8 cellular contexts compared by ENCODE assay signal in the genomic region with DNA sequence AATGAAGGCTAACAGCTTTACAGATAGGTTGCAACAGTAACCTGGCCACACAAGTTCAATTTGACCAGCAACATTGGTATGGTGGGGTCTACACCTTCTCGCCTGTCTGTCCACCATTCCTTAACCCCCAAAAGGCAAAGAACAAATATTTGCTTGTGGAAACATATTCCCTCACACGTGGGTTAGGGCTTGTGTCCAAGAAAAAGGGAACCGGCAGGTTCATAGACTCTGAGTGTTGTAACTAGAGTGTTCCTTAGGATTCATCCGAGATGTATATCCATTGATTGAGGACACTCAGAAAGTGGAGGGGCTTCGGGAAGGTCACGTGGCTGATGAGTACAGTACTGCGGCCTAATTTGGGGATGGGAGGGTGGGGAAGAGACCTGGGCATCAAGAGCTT. TPM values are rescaled to one million over a fixed set of nuclear protein-coding genes. Genes with fewer than 3 reads are reported as not detected.
DNase-seq lines count a peak whose midpoint lies in the region; ATAC-seq and TF ChIP-seq lines count a peak whose summit lies in the region.

No MANE protein-coding gene starts in this region.

- no peak overlapping the region; the same call in 1 of the 2 replicates for H2AFZ ChIP-seq in SK-N-SH (ENCODE audit: low read depth)

- no peak for TF ChIP-seq CTCF in SK-N-SH (IDR thresholded peaks at IDR 0.05)

- H3K36me3 ChIP-seq in SK-N-SH (replicated peaks in 1 of 2; ENCODE audit: control insufficient read depth in 1 of 2, insufficient read depth in 2 of 2, low read length in 1 of 2), result no peaks in the 10 kb centered on the region

- WGBS in SK-N-SH (ENCODE audit: low lambda C conversion rate), result 58% methylated on average over 7 of the region's 7 CpGs

- TF ChIP-seq EP300 in SK-N-SH (IDR thresholded peaks at IDR 0.05; ENCODE audit: borderline replicate concordance in 1 of 2, low read depth in 1 of 2, low read length in 1 of 2), result no peak

- H3K9me2 ChIP-seq in SK-N-SH, result no peaks in the 10 kb centered on the region

- H4K20me1 ChIP-seq in SK-N-SH (ENCODE audit: insufficient read depth), result no peaks in the 10 kb centered on the region

- no peaks in the 10 kb centered on the region for H3K79me2 ChIP-seq in SK-N-SH (ENCODE audit: insufficient read depth)

- peak overlapping the region; percentile 99 to 100 for H3K27ac ChIP-seq in SK-N-SH (ENCODE audit: low read depth in 2 of 2, low read length in 1 of 2)
- peak overlapping the region; percentile 95 for H3K27ac ChIP-seq in layer of hippocampus (ENCODE audit: low read depth, low read length)

- ATAC-seq in SK-N-SH treated with all-trans-retinoic acid at 6 μM for 48 hours, result no peak
- ATAC-seq in GM19328 (IDR thresholded peaks at IDR 0.05; ENCODE audit: unreplicated experiment), result no peak

- no peaks in the 10 kb centered on the region for H3K9me3 ChIP-seq in SK-N-SH

- H3F3A ChIP-seq in SK-N-SH (replicated peaks; ENCODE audit: insufficient read depth), result peaks cover 36% of the 10 kb centered on the region

- peaks cover 26 to 39% of the 10 kb centered on the region in 2 experiments for H3K4me1 ChIP-seq in SK-N-SH (ENCODE audit: control insufficient read depth in 1 of 2, insufficient read depth in 2 of 2, low read depth in 1 of 2, low read length in 1 of 2)

- DNase-seq in SK-N-SH (no peak), amniotic epithelial cell (ENCODE audit: low read depth) (peak; percentile 16), superior temporal gyrus (ENCODE audit: extremely low spot score) (peak; percentile 34), T1000 (lab: John Stamatoyannopoulos, UW) (no peak), T-helper 1 cell (no peak)

- H3K4me3 ChIP-seq in SK-N-SH (ENCODE audit: low read depth in 2 of 2, low read length in 1 of 2), result peak overlapping the region in 1 of 2 experiments; percentile 62; a peak in 1 of 4 replicates

- CTCF ChIA-PET in SK-N-SH (lab: Yijun Ruan, JAX), result interaction anchor here (0.7 kb wide), 1 partner anchor 131 kb away, joined by 3 read pairs; no protein-coding TSS in a partner anchor

- H3K9ac ChIP-seq in SK-N-SH, result peak overlapping the region; percentile 88

- peak overlapping the region; percentile 93 for H3K4me2 ChIP-seq in SK-N-SH

- TF ChIP-seq RAD21 in SK-N-SH (IDR thresholded peaks at IDR 0.05; ENCODE audit: low read length), result no peak

- H3K27me3 ChIP-seq in SK-N-SH (ENCODE audit: insufficient read depth), result no peaks in the 10 kb centered on the region
- H3K27me3 ChIP-seq in layer of hippocampus (ENCODE audit: control insufficient read depth, insufficient read depth, low read length), result no peaks in the 10 kb centered on the region

- POLR2A ChIA-PET in SK-N-SH (lab: Yijun Ruan, JAX), result interaction anchor here (0.6 to 1.3 kb wide), 2 partner anchors 196 to 205 kb away, joined by 3 read pairs; a partner anchor contains a TSS

TF ChIP-seq in SK-N-SH, 30 proteins besides CTCF, POLR2A, EP300 and RAD21:
- TF ChIP-seq SIN3A (IDR thresholded peaks at IDR 0.05; ENCODE audit: borderline replicate concordance, low read depth, low read length), result no peak
- no peak for TF ChIP-seq FOXJ3 (CRISPR knock-in tag; IDR thresholded peaks at IDR 0.05)
- no peak for TF ChIP-seq RXRA (IDR thresholded peaks at IDR 0.05; ENCODE audit: borderline replicate concordance, low read depth)
- TF ChIP-seq CHD2 (IDR thresholded peaks at IDR 0.05; ENCODE audit: low read length, partially characterized antibody), result no peak
- TF ChIP-seq, protein P1, sequence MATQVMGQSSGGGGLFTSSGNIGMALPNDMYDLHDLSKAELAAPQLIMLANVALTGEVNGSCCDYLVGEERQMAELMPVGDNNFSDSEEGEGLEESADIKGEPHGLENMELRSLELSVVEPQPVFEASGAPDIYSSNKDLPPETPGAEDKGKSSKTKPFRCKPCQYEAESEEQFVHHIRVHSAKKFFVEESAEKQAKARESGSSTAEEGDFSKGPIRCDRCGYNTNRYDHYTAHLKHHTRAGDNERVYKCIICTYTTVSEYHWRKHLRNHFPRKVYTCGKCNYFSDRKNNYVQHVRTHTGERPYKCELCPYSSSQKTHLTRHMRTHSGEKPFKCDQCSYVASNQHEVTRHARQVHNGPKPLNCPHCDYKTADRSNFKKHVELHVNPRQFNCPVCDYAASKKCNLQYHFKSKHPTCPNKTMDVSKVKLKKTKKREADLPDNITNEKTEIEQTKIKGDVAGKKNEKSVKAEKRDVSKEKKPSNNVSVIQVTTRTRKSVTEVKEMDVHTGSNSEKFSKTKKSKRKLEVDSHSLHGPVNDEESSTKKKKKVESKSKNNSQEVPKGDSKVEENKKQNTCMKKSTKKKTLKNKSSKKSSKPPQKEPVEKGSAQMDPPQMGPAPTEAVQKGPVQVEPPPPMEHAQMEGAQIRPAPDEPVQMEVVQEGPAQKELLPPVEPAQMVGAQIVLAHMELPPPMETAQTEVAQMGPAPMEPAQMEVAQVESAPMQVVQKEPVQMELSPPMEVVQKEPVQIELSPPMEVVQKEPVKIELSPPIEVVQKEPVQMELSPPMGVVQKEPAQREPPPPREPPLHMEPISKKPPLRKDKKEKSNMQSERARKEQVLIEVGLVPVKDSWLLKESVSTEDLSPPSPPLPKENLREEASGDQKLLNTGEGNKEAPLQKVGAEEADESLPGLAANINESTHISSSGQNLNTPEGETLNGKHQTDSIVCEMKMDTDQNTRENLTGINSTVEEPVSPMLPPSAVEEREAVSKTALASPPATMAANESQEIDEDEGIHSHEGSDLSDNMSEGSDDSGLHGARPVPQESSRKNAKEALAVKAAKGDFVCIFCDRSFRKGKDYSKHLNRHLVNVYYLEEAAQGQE (IDR thresholded peaks at IDR 0.05; ENCODE audit: low read depth, low read length), result no peak
- TF ChIP-seq TCF12 (IDR thresholded peaks at IDR 0.05), result no peak
- TF ChIP-seq, protein P2, sequence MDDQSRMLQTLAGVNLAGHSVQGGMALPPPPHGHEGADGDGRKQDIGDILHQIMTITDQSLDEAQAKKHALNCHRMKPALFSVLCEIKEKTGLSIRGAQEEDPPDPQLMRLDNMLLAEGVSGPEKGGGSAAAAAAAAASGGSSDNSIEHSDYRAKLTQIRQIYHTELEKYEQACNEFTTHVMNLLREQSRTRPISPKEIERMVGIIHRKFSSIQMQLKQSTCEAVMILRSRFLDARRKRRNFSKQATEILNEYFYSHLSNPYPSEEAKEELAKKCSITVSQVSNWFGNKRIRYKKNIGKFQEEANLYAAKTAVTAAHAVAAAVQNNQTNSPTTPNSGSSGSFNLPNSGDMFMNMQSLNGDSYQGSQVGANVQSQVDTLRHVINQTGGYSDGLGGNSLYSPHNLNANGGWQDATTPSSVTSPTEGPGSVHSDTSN (IDR thresholded peaks at IDR 0.05), result no peak
- TF ChIP-seq JUND (IDR thresholded peaks at IDR 0.05), result no peak

TF ChIP-seq in SK-N-SH treated with all-trans-retinoic acid at 6 μM for 48 hours, 23 proteins besides CTCF, POLR2A, EP300 and RAD21 (continues in another document):
- no peak for TF ChIP-seq SNAI2 (CRISPR knock-in tag; IDR thresholded peaks at IDR 0.05)
- no peak for TF ChIP-seq ZNF70 (CRISPR knock-in tag; IDR thresholded peaks at IDR 0.05)
- TF ChIP-seq CSDC2 (CRISPR knock-in tag; IDR thresholded peaks at IDR 0.05), result no peak
- TF ChIP-seq ZNF565 (CRISPR knock-in tag; conservative IDR thresholded peaks at IDR 0.05; ENCODE audit: low read depth), result no peak
- TF ChIP-seq ZFP30 (CRISPR knock-in tag; IDR thresholded peaks at IDR 0.05), result no peak
- TF ChIP-seq ZNF8 (CRISPR knock-in tag; IDR thresholded peaks at IDR 0.05), result no peak
- no peak for TF ChIP-seq OSR1 (CRISPR knock-in tag; IDR thresholded peaks at IDR 0.05)
- TF ChIP-seq, protein P3, sequence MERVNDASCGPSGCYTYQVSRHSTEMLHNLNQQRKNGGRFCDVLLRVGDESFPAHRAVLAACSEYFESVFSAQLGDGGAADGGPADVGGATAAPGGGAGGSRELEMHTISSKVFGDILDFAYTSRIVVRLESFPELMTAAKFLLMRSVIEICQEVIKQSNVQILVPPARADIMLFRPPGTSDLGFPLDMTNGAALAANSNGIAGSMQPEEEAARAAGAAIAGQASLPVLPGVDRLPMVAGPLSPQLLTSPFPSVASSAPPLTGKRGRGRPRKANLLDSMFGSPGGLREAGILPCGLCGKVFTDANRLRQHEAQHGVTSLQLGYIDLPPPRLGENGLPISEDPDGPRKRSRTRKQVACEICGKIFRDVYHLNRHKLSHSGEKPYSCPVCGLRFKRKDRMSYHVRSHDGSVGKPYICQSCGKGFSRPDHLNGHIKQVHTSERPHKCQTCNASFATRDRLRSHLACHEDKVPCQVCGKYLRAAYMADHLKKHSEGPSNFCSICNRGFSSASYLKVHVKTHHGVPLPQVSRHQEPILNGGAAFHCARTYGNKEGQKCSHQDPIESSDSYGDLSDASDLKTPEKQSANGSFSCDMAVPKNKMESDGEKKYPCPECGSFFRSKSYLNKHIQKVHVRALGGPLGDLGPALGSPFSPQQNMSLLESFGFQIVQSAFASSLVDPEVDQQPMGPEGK (CRISPR knock-in tag; IDR thresholded peaks at IDR 0.05; ENCODE audit: borderline replicate concordance), result no peak
- TF ChIP-seq ESRRG (CRISPR knock-in tag; IDR thresholded peaks at IDR 0.05), result no peak
- TF ChIP-seq, protein P4, sequence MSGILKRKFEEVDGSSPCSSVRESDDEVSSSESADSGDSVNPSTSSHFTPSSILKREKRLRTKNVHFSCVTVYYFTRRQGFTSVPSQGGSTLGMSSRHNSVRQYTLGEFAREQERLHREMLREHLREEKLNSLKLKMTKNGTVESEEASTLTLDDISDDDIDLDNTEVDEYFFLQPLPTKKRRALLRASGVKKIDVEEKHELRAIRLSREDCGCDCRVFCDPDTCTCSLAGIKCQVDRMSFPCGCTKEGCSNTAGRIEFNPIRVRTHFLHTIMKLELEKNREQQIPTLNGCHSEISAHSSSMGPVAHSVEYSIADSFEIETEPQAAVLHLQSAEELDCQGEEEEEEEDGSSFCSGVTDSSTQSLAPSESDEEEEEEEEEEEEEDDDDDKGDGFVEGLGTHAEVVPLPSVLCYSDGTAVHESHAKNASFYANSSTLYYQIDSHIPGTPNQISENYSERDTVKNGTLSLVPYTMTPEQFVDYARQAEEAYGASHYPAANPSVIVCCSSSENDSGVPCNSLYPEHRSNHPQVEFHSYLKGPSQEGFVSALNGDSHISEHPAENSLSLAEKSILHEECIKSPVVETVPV (CRISPR knock-in tag; IDR thresholded peaks at IDR 0.05), result no peak
- TF ChIP-seq ARNTL (CRISPR knock-in tag; IDR thresholded peaks at IDR 0.05; ENCODE audit: borderline replicate concordance, low read depth), result no peak
- no peak for TF ChIP-seq TCF4 (CRISPR knock-in tag; IDR thresholded peaks at IDR 0.05; ENCODE audit: borderline replicate concordance)

RNA-seq across cellular contexts. Expression of a gene that starts 54.1 kb away (rescaled TPM):
- polyA plus RNA-seq in SK-N-SH (2012; rRNA removed), result not detected in 2 replicates
- not detected in 2 replicates for polyA plus RNA-seq in SK-N-SH (2012; cell fraction: cytosol; rRNA removed)
- not detected in 2 replicates for polyA plus RNA-seq in SK-N-SH (2012; cell fraction: nucleus; rRNA removed)

Comparison
In these comparisons a context has a peak if more than half of its experiments do, and no peak if none do; other contexts are left out.
1. DNase-seq: peak in amniotic epithelial cell (single experiment) and superior temporal gyrus (single experiment); none in SK-N-SH (single experiment), T1000 (single experiment) and T-helper 1 cell (0 of 5).